25 cellular contexts compared by ENCODE assay signal in genomic region chr13:113796211-113796875, GRCh38. TPM values are rescaled to one million over a fixed set of nuclear protein-coding genes. Genes with fewer than 3 reads are reported as not detected.
"Had no signal": no experiment of that assay in that cellular context is flagged by ENCODE, and none has a peak within 500 bp of the region (broad histone marks: within the 10 kb centered on the region; RNA-seq: fewer than 3 reads in every experiment).

No MANE protein-coding gene starts in this region.

- H3K9me3 ChIP-seq: body of pancreas, gastroesophageal sphincter, heart left ventricle, neutrophil, sigmoid colon, transverse colon, vagina had no signal

- H3K4me3 ChIP-seq: body of pancreas, cardiac muscle cell, gastroesophageal sphincter, heart left ventricle, lung, sigmoid colon, smooth muscle cell, transverse colon, vagina had no signal

- DNase-seq: activated CD8-positive, alpha-beta memory T cell treated with anti-CD3 and anti-CD28 coated beads, Interleukin-2, amount 50 U/mL, for 48 hours; activated naive CD4-positive, alpha-beta T cell treated with anti-CD3 and anti-CD28 coated beads, Interleukin-2, amount 10 ng/mL, durations not matched to agents 7 days and 5 days; activated T-cell treated with anti-CD3 and anti-CD28 coated beads, Interleukin-2, amount 50 U/mL, for 48 hours; anterior cingulate cortex; islet precursor cell; left colon; midbrain; natural killer cell; sigmoid colon; stimulated activated CD4-positive, alpha-beta T cell treated with anti-CD3 and anti-CD28 coated beads, Interleukin-2, amount 100 ng/mL, for 48 hours; stimulated activated CD8-positive, alpha-beta memory T cell treated with anti-CD3 and anti-CD28 coated beads, Interleukin-4, amount 100 ng/mL, for 48 hours; stimulated activated naive B cell treated with anti-CD40 and anti-IgM and Interleukin-4, amounts not matched to agents 10 μg/mL and 1 μg/mL and 100 μg/mL, for 72 hours; T1000; transverse colon had no signal

- H3K4me1 ChIP-seq: body of pancreas, gastroesophageal sphincter, heart left ventricle, parathyroid adenoma, sigmoid colon, transverse colon had no signal

- ATAC-seq: body of pancreas; gastroesophageal sphincter; heart left ventricle; left colon; natural killer cell; stimulated activated naive B cell treated with anti-CD40 and anti-IgM and Interleukin-4, amounts not matched to agents 10 μg/mL and 1 μg/mL and 100 μg/mL, for 72 hours; WTC11 had no signal

- H3K27ac ChIP-seq: body of pancreas, cardiac muscle cell, epithelial cell of prostate, gastroesophageal sphincter, heart left ventricle, neutrophil, parathyroid adenoma, sigmoid colon, transverse colon, vagina had no signal

- H3K36me3 ChIP-seq: cardiac muscle cell, neutrophil, sigmoid colon, transverse colon, vagina had no signal

- H3K27me3 ChIP-seq: body of pancreas, cardiac muscle cell, gastroesophageal sphincter, heart left ventricle, neutrophil, transverse colon, vagina had no signal

RNA-seq across cellular contexts. Expression of gene TMEM255B, which starts 37.3 kb away (rescaled TPM):
- total RNA-seq: cardiac muscle cell had no signal
